ENCODE assay signal across 9 cellular contexts in genomic region chr12:57094194-57095160, GRCh38. TPM values are rescaled to one million over a fixed set of nuclear protein-coding genes. Genes with fewer than 3 reads are reported as not detected.
DNase-seq lines count a peak whose midpoint lies in the region; ATAC-seq and TF ChIP-seq lines count a peak whose summit lies in the region.
"Had no signal": no experiment of that assay in that cellular context is flagged by ENCODE, and none has a peak within 500 bp of the region (broad histone marks: within the 10 kb centered on the region; RNA-seq: fewer than 3 reads in every experiment).

No MANE protein-coding gene starts in this region.

- H3K9me3 ChIP-seq in NT2/D1 (ENCODE audit: insufficient read depth, low read length), result no peaks in the 10 kb centered on the region

- H3K4me1 Mint-ChIP-seq in CD14-positive monocyte (peaks cover 45% of the 10 kb centered on the region), nephron progenitor cell (peaks cover 67% of the 10 kb centered on the region)
- peaks cover 16 to 34% of the 10 kb centered on the region in 2 donors for H3K4me1 Mint-ChIP-seq in effector memory CD8-positive, alpha-beta T cell (ENCODE audit: low read depth in 2 of 2)

- H3K27ac Mint-ChIP-seq in CD14-positive monocyte (peak overlapping the region in 5 of 7 donors; percentile 9 to 68 (median 50)), nephron progenitor cell (peak overlapping the region; percentile 83)
- peak overlapping the region; percentile 90 to 91 for H3K27ac Mint-ChIP-seq in effector memory CD8-positive, alpha-beta T cell

- H3K27me3 Mint-ChIP-seq in CD14-positive monocyte (ENCODE audit: low read depth in 3 of 3), result peaks cover 0 to 12% (median 5%) of the 10 kb centered on the region in 3 donors
- H3K27me3 Mint-ChIP-seq in effector memory CD8-positive, alpha-beta T cell, result no peaks in the 10 kb centered on the region
- H3K27me3 Mint-ChIP-seq in nephron progenitor cell (ENCODE audit: low read depth, poor library complexity), result no peaks in the 10 kb centered on the region

- H3K9me3 Mint-ChIP-seq in CD14-positive monocyte, result no peaks in the 10 kb centered on the region
- H3K9me3 Mint-ChIP-seq in effector memory CD8-positive, alpha-beta T cell, result no peaks in the 10 kb centered on the region
- no peaks in the 10 kb centered on the region for H3K9me3 Mint-ChIP-seq in nephron progenitor cell

- no peaks in the 10 kb centered on the region for H3K27me3 ChIP-seq in NT2/D1 (ENCODE audit: insufficient read depth, insufficient read length)

- peak overlapping the region; percentile 52 for H3K9ac ChIP-seq in NT2/D1 (ENCODE audit: insufficient read length, low read depth)

- ATAC-seq in effector memory CD8-positive, alpha-beta T cell (replicated peaks), result no peak
- ATAC-seq in HG02763 (IDR thresholded peaks at IDR 0.05; ENCODE audit: unreplicated experiment), result no peak

- in situ Hi-C loops in KBM-7 (cut with MboI; ENCODE audit: low pct_unique_long_range_greater_than_20kb, low sequenced_read_pairs), result no loop called here

- peaks cover 34% of the 10 kb centered on the region for H3K4me1 ChIP-seq in NT2/D1 (ENCODE audit: insufficient read depth, insufficient read length)

- no peak for DNase-seq in CD14-positive monocyte (ENCODE audit: low spot score)
- DNase-seq in NT2/D1 (ENCODE audit: low read depth, low spot score), result no peak
- DNase-seq in effector memory CD8-positive, alpha-beta T cell, result no peak
- no peak for DNase-seq in nephron progenitor cell
- DNase-seq in HUDEP-2 (lab: John Stamatoyannopoulos, UW; ENCODE audit: unreplicated experiment in 76 of 76), result no peak
- no peak for DNase-seq in KBM-7
- DNase-seq in NCI-H345 treated with DMSO at 0.1 percent for 48 hours (lab: John Stamatoyannopoulos, UW; ENCODE audit: unreplicated experiment), result no peak
- DNase-seq: retina had no signal

- peaks cover 88% of the 10 kb centered on the region for H3K36me3 ChIP-seq in NT2/D1 (ENCODE audit: insufficient read depth, insufficient read length, low read length)

- no peak for TF ChIP-seq CTCF in CD14-positive monocyte (IDR thresholded peaks at IDR 0.05)
- no peak for TF ChIP-seq CTCF in nephron progenitor cell (IDR thresholded peaks at IDR 0.05)

- peak overlapping the region in 1 of 2 donors; percentile 16 for H3K4me3 Mint-ChIP-seq in CD14-positive monocyte
- no peak overlapping the region for H3K4me3 Mint-ChIP-seq in effector memory CD8-positive, alpha-beta T cell
- H3K4me3 Mint-ChIP-seq in nephron progenitor cell, result peak overlapping the region; percentile 38

- intact Hi-C loops in CD14-positive monocyte (cut with micrococcal nuclease), result no loop called here

- peaks cover 63 to 66% of the 10 kb centered on the region in 2 donors for H3K36me3 Mint-ChIP-seq in CD14-positive monocyte
- H3K36me3 Mint-ChIP-seq in effector memory CD8-positive, alpha-beta T cell (ENCODE audit: insufficient read depth), result peaks cover 38% of the 10 kb centered on the region
- H3K36me3 Mint-ChIP-seq in nephron progenitor cell (ENCODE audit: low read depth), result peaks cover 54% of the 10 kb centered on the region

- H3K4me3 ChIP-seq in NT2/D1 (ENCODE audit: insufficient read length, low read depth), result no peak overlapping the region

RNA-seq across cellular contexts. Expression of gene NAB2, which starts 5.6 kb away (rescaled TPM):
- 1 to 10 TPM in 1 of 2 donors, under 1 TPM in 1; 1.00 to 2.7 TPM for polyA plus RNA-seq in CD14-positive monocyte

RNA-seq across cellular contexts. Expression of gene NEMP1, which starts 15.9 kb away (rescaled TPM):
- 1 to 10 TPM; 1.9 to 2.2 TPM for polyA plus RNA-seq in CD14-positive monocyte

RNA-seq across cellular contexts. Expression of gene STAT6, which starts 16.7 kb away (rescaled TPM):
- polyA plus RNA-seq in CD14-positive monocyte, result 100 to 1,000 TPM; 132 to 154 TPM

RNA-seq across cellular contexts. Expression of gene LRP1, which starts 33.8 kb away (rescaled TPM):
- polyA plus RNA-seq in CD14-positive monocyte, result 10 to 100 TPM in 1 of 2 donors, 1 to 10 TPM in 1; 5.5 to 10.5 TPM

RNA-seq across cellular contexts. Expression of gene MYO1A, which starts 44.5 kb away (rescaled TPM):
- 1 to 10 TPM in 1 of 2 donors, under 1 TPM in 1; 0.22 to 1.3 TPM for polyA plus RNA-seq in CD14-positive monocyte
